25 cellular contexts compared by ENCODE assay signal in the genomic region with DNA sequence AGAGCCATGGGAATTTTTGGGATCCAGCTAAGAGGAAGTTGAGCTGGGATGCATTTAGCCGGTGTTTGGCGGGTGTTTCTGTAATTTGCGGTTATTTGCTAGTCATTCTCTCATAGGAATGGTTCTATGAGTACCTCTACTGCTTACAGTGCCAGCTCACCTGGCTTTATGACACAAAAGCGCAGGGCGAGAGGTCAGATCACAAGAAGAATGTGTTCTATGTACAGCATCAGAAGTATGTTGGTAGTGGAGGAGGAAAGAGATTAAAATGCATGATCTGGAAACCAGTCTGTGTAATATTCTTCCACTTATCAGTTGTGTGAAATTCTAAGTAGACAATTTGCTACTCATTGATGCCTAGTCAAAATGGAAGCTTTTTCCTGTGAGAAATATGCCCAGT.
"Had no signal": no experiment of that assay in that cellular context is flagged by ENCODE, and none has a peak within 500 bp of the region (broad histone marks: within the 10 kb centered on the region; RNA-seq: fewer than 3 reads in every experiment).

No MANE protein-coding gene starts in this region.

- H3K4me3 ChIP-seq: colonic mucosa, coronary artery, dorsolateral prefrontal cortex, esophagus muscularis mucosa, esophagus squamous epithelium, gastrocnemius medialis, gastroesophageal sphincter, heart left ventricle, heart right ventricle had no signal

- H3K9me3 ChIP-seq: colonic mucosa, esophagus muscularis mucosa, esophagus squamous epithelium, gastrocnemius medialis, gastroesophageal sphincter, heart left ventricle, heart right ventricle had no signal

- H3K27ac ChIP-seq: colonic mucosa, coronary artery, dorsolateral prefrontal cortex, epithelial cell of prostate, esophagus muscularis mucosa, esophagus squamous epithelium, foreskin keratinocyte, gastrocnemius medialis, gastroesophageal sphincter, heart left ventricle, heart right ventricle had no signal

- H3K27me3 ChIP-seq: colonic mucosa, dorsolateral prefrontal cortex, foreskin keratinocyte, gastrocnemius medialis, heart left ventricle had no signal

- ATAC-seq: effector memory CD8-positive, alpha-beta T cell; esophagus mucosa; foreskin keratinocyte; gastrocnemius medialis; gastroesophageal sphincter; heart left ventricle; heart right ventricle had no signal

- H3K36me3 ChIP-seq: colonic mucosa, esophagus muscularis mucosa, esophagus squamous epithelium, gastrocnemius medialis, gastroesophageal sphincter, heart left ventricle, heart right ventricle had no signal

- H3K4me3 Mint-ChIP-seq: dendritic cell treated with granulocyte-macrophage colony-stimulating factor and Interleukin-4, amounts not matched to agents 40 ng/mL and 50 ng/mL, for 4 days; effector memory CD8-positive, alpha-beta T cell; endodermal cell had no signal

- H3K4me1 Mint-ChIP-seq: endodermal cell had no signal

- H3K9me3 Mint-ChIP-seq: dendritic cell treated with granulocyte-macrophage colony-stimulating factor and Interleukin-4, amounts not matched to agents 40 ng/mL and 50 ng/mL, for 4 days; effector memory CD8-positive, alpha-beta T cell; endodermal cell had no signal

- H3K27ac Mint-ChIP-seq: dendritic cell treated with granulocyte-macrophage colony-stimulating factor and Interleukin-4, amounts not matched to agents 40 ng/mL and 50 ng/mL, for 4 days; effector memory CD8-positive, alpha-beta T cell; endodermal cell had no signal

- DNase-seq: colonic mucosa; cortex of kidney; dermis blood vessel endothelial cell; dorsolateral prefrontal cortex; effector CD4-positive, alpha-beta T cell; effector CD8-positive, alpha-beta T cell; effector memory CD4-positive, alpha-beta T cell; effector memory CD8-positive, alpha-beta T cell; endodermal cell; erythroblast; esophagus squamous epithelium; foreskin fibroblast; foreskin keratinocyte; foreskin melanocyte; gastrocnemius medialis; glutamatergic neuron; head of caudate nucleus; heart left ventricle; heart right ventricle had no signal

- H3K4me1 ChIP-seq: colonic mucosa, esophagus muscularis mucosa, esophagus squamous epithelium, foreskin keratinocyte, gastrocnemius medialis, gastroesophageal sphincter, heart left ventricle, heart right ventricle had no signal

- H3K27me3 Mint-ChIP-seq: dendritic cell treated with granulocyte-macrophage colony-stimulating factor and Interleukin-4, amounts not matched to agents 40 ng/mL and 50 ng/mL, for 4 days had no signal
